16 cellular contexts compared by ENCODE assay signal in genomic region chr11:77173494-77173893, GRCh38. TPM values are rescaled to one million over a fixed set of nuclear protein-coding genes. Genes with fewer than 3 reads are reported as not detected.
A peak's percentile ranks its signal among the peaks of the same experiment; 100 is the strongest.
DNase-seq lines count a peak whose midpoint lies in the region; ATAC-seq and TF ChIP-seq lines count a peak whose summit lies in the region.
"Had no signal": no experiment of that assay in that cellular context is flagged by ENCODE, and none has a peak within 500 bp of the region (broad histone marks: within the 10 kb centered on the region; RNA-seq: fewer than 3 reads in every experiment).

No MANE protein-coding gene starts in this region.

- WGBS in endodermal cell (ENCODE audit: insufficient coverage in 1 of 2, insufficient read length in 1 of 2), 2 experiments = 58 to 78% methylated on average over 5 to 10 of the region's 10 CpGs
- WGBS in right lobe of liver (ENCODE audit: insufficient coverage, low coverage, low lambda C conversion rate, missing lambda C conversion rate) = 65% methylated on average over 5 of the region's 10 CpGs
- 34 to 66% (median 48%) methylated on average over 10 of the region's 10 CpGs for WGBS in spleen, 5 donors

- H3K27me3 Mint-ChIP-seq in endodermal cell (ENCODE audit: insufficient read depth) = no peaks in the 10 kb centered on the region
- H3K27me3 Mint-ChIP-seq in type B pancreatic cell = no peaks in the 10 kb centered on the region

- H3K27ac Mint-ChIP-seq in endodermal cell (no peak overlapping the region), type B pancreatic cell (peak overlapping the region; percentile 32)
- H3K27ac Mint-ChIP-seq: CD8-positive, alpha-beta T cell had no signal

- no peaks in the 10 kb centered on the region for H4K20me1 ChIP-seq in osteoblast (ENCODE audit: insufficient read depth, low read length)

- H3K4me1 ChIP-seq in Panc1 (ENCODE audit: control insufficient read depth, insufficient read depth, low read length) (no peaks in the 10 kb centered on the region), endodermal cell (ENCODE audit: control insufficient read depth, insufficient read depth, low read length) (peaks cover 19% of the 10 kb centered on the region), right lobe of liver (peaks cover 0 to 30% (median 9%) of the 10 kb centered on the region in 4 donors), spleen (peaks cover 0 to 54% (median 33%) of the 10 kb centered on the region in 6 donors), osteoblast (ENCODE audit: insufficient read depth, low read length) (no peaks in the 10 kb centered on the region)
- H3K4me1 ChIP-seq: BE2C had no signal

- DNase-seq in Panc1 (ENCODE audit: low read depth, low spot score) (no peak), endodermal cell (no peak), right lobe of liver (peak in 2 of 3 donors; percentile 45 to 59), type B pancreatic cell (ENCODE audit: extremely low spot score, unreplicated experiment) (no peak), spleen (no peak), osteoblast (ENCODE audit: insufficient read length, low spot score, missing footprints) (no peak)
- no peak for DNase-seq in activated effector memory CD4-positive, alpha-beta T cell treated with Interleukin-2 at 50 U/mL for 16 hours
- DNase-seq: BE2C; CD8-positive, alpha-beta T cell; GF-D8; GM23248; NCI-H1092; PC-9; SHP77 had no signal

- in situ Hi-C loops in Panc1 (cut with HindIII; ENCODE audit: low pct_unique_long_range_greater_than_20kb, low sequenced_read_pairs) = no loop called here

- no TSS peak for BruUV-seq in Panc1 (replicated peaks; lab: Mats Ljungman, UMichigan)

- ATAC-seq in Panc1 = peak; percentile 9; the same call in 1 of the 2 replicates
- ATAC-seq in right lobe of liver = peak in 3 of 4 donors; percentile 23 to 47 (median 32)
- ATAC-seq: CD8-positive, alpha-beta T cell had no signal

- no peak overlapping the region for H3K27ac ChIP-seq in Panc1 (ENCODE audit: low read length)
- H3K27ac ChIP-seq in endodermal cell (ENCODE audit: low read depth, low read length) = no peak overlapping the region
- H3K27ac ChIP-seq in right lobe of liver = peak overlapping the region in 1 of 3 donors; percentile 13
- H3K27ac ChIP-seq in spleen = peak overlapping the region in 4 of 8 donors; percentile 30 to 57 (median 47)
- no peak overlapping the region for H3K27ac ChIP-seq in osteoblast (ENCODE audit: low read depth, low read length)
- H3K27ac ChIP-seq: GM23248, KMS-11, PC-9 had no signal

- H3K9me3 ChIP-seq in Panc1 (ENCODE audit: control insufficient read depth, insufficient read depth, low read depth, low read length) = no peaks in the 10 kb centered on the region
- H3K9me3 ChIP-seq in endodermal cell (ENCODE audit: control insufficient read depth, low read length) = no peaks in the 10 kb centered on the region
- H3K9me3 ChIP-seq in right lobe of liver = no peaks in the 10 kb centered on the region
- H3K9me3 ChIP-seq in spleen = no peaks in the 10 kb centered on the region
- no peaks in the 10 kb centered on the region for H3K9me3 ChIP-seq in osteoblast (ENCODE audit: low read depth, low read length)
- H3K9me3 ChIP-seq: BE2C had no signal

- H3K4me2 ChIP-seq in osteoblast (ENCODE audit: insufficient read depth, low read length) = no peak overlapping the region
- H3K4me2 ChIP-seq: KMS-11, PC-9 had no signal

- POLR2A ChIA-PET in Panc1 (lab: Charles Lee) = interaction anchor here (0.6 kb wide), 1 partner anchor 269 kb away, joined by 3 read pairs; no protein-coding TSS in a partner anchor

- TF ChIP-seq CTCF in Panc1 (IDR thresholded peaks at IDR 0.05) = no peak
- TF ChIP-seq CTCF in endodermal cell (conservative IDR thresholded peaks at IDR 0.05) = no peak
- no peak for TF ChIP-seq CTCF in right lobe of liver (IDR thresholded peaks at IDR 0.05)
- TF ChIP-seq CTCF in type B pancreatic cell (conservative IDR thresholded peaks at IDR 0.05) = no peak
- no peak for TF ChIP-seq CTCF in spleen (IDR thresholded peaks at IDR 0.05 in 8 of 11, conservative IDR thresholded peaks at IDR 0.05 in 3 of 11)
- TF ChIP-seq CTCF in osteoblast (IDR thresholded peaks at IDR 0.05; ENCODE audit: extremely low read depth, low read depth, low read length) = no peak

- no peak overlapping the region for H3K9ac ChIP-seq in endodermal cell (ENCODE audit: extremely low read depth, low read length, poor library complexity, severe bottlenecking)
- H3K9ac ChIP-seq: GM23248, KMS-11 had no signal

- H3K36me3 Mint-ChIP-seq in endodermal cell (ENCODE audit: low read depth) (no peaks in the 10 kb centered on the region), type B pancreatic cell (no peaks in the 10 kb centered on the region)
- H3K36me3 Mint-ChIP-seq: CD8-positive, alpha-beta T cell had no signal

- CTCF ChIA-PET in Panc1 (lab: Charles Lee) = no interaction called here

- H3K9me3 Mint-ChIP-seq in endodermal cell (no peaks in the 10 kb centered on the region), type B pancreatic cell (no peaks in the 10 kb centered on the region)
- H3K9me3 Mint-ChIP-seq: CD8-positive, alpha-beta T cell had no signal

- H2AFZ ChIP-seq in osteoblast (ENCODE audit: low read length) = no peak overlapping the region
- H2AFZ ChIP-seq: GM23248, PC-9 had no signal

- H3K4me1 Mint-ChIP-seq in endodermal cell (peaks cover 57% of the 10 kb centered on the region), type B pancreatic cell (ENCODE audit: unreplicated experiment) (peaks cover 18% of the 10 kb centered on the region)

- H3K79me2 ChIP-seq in osteoblast (ENCODE audit: insufficient read depth, low read length) = no peaks in the 10 kb centered on the region

- H3K27me3 ChIP-seq in Panc1 (ENCODE audit: control insufficient read depth, insufficient read depth, low read length) (no peaks in the 10 kb centered on the region), endodermal cell (ENCODE audit: control insufficient read depth, insufficient read depth, low read length, poor library complexity, severe bottlenecking) (no peaks in the 10 kb centered on the region), right lobe of liver (no peaks in the 10 kb centered on the region), spleen (replicated peaks in 1 of 7) (no peaks in the 10 kb centered on the region), osteoblast (ENCODE audit: insufficient read depth, low read length) (no peaks in the 10 kb centered on the region)
- H3K27me3 ChIP-seq: BE2C had no signal

- H3K36me3 ChIP-seq in Panc1 (ENCODE audit: control insufficient read depth, insufficient read depth, low read length) = no peaks in the 10 kb centered on the region
- H3K36me3 ChIP-seq in endodermal cell (ENCODE audit: control insufficient read depth, insufficient read depth, low read length) = no peaks in the 10 kb centered on the region
- H3K36me3 ChIP-seq in right lobe of liver = no peaks in the 10 kb centered on the region
- peaks cover 0 to 9% (median 0%) of the 10 kb centered on the region in 6 donors for H3K36me3 ChIP-seq in spleen
- no peaks in the 10 kb centered on the region for H3K36me3 ChIP-seq in osteoblast (ENCODE audit: insufficient read depth, low read length)
- H3K36me3 ChIP-seq: BE2C had no signal

- peak overlapping the region; percentile 3 for H3K4me3 Mint-ChIP-seq in endodermal cell
- no peak overlapping the region for H3K4me3 Mint-ChIP-seq in type B pancreatic cell
- H3K4me3 Mint-ChIP-seq: CD8-positive, alpha-beta T cell had no signal

- no peak overlapping the region for H3K4me3 ChIP-seq in Panc1 (ENCODE audit: low read depth in 2 of 2, low read length in 2 of 2)
- no peak overlapping the region for H3K4me3 ChIP-seq in endodermal cell (ENCODE audit: low read length)
- no peak overlapping the region for H3K4me3 ChIP-seq in right lobe of liver
- peak overlapping the region in 3 of 8 donors; percentile 32 to 60 (median 45) for H3K4me3 ChIP-seq in spleen
- H3K4me3 ChIP-seq in osteoblast (ENCODE audit: insufficient read depth, low read length) = no peak overlapping the region
- H3K4me3 ChIP-seq: GM23248, PC-9 had no signal

- TF ChIP-seq POLR2A in right lobe of liver (IDR thresholded peaks at IDR 0.05) (no peak), spleen (IDR thresholded peaks at IDR 0.05) (no peak)

- intact Hi-C loops in Panc1 (cut with micrococcal nuclease; ENCODE audit: unreplicated experiment) = no loop called here
- intact Hi-C loops in right lobe of liver (cut with DNase I) = no loop called here
- intact Hi-C loops in spleen (cut with DNase I; ENCODE audit: low total_unique reads) = no loop called here

RNA-seq across cellular contexts. Expression of gene MYO7A, which starts 45.4 kb away (rescaled TPM):
- total RNA-seq in Panc1 (2021; ENCODE audit: unreplicated experiment) (1.3 TPM), endodermal cell (1 to 10 TPM; 2.4 to 2.7 TPM), right lobe of liver (10 to 100 TPM; 23.6 to 39.6 (median 32.0) TPM), type B pancreatic cell (ENCODE audit: low replicate concordance) (2.8 and 5.3 TPM in 2 replicates), spleen (100 to 1,000 TPM in 1 of 7 donors, 10 to 100 TPM in 6; 27.2 to 147 (median 61.0) TPM), osteoblast (under 0.01 TPM in 2 replicates)
- 1.9 TPM for polyA plus RNA-seq in Panc1 (2012; ENCODE audit: insufficient read length)
- 2.1 TPM for polyA plus RNA-seq in endodermal cell (2013, experiment 1 of 2)
- 1.7 TPM for polyA plus RNA-seq in endodermal cell (2013, experiment 2 of 2)
- 10 to 100 TPM in 2 of 3 donors, 1 to 10 TPM in 1; 3.5 to 14.3 (median 11.3) TPM for polyA plus RNA-seq in spleen
- total RNA-seq: GM23248 had no signal
- polyA plus RNA-seq: AG04450, GM23248 had no signal

Comparison
In these comparisons a context has a peak if more than half of its experiments do, and no peak if none do; other contexts are left out.
1. DNase-seq: peak in right lobe of liver (2 of 3); none in Panc1 (single experiment), endodermal cell (single experiment), type B pancreatic cell (single experiment), spleen (single experiment), osteoblast (single experiment) and activated effector memory CD4-positive, alpha-beta T cell treated with Interleukin-2 at 50 U/mL for 16 hours (single experiment).